8 cellular contexts compared by ENCODE assay signal in the genomic region with DNA sequence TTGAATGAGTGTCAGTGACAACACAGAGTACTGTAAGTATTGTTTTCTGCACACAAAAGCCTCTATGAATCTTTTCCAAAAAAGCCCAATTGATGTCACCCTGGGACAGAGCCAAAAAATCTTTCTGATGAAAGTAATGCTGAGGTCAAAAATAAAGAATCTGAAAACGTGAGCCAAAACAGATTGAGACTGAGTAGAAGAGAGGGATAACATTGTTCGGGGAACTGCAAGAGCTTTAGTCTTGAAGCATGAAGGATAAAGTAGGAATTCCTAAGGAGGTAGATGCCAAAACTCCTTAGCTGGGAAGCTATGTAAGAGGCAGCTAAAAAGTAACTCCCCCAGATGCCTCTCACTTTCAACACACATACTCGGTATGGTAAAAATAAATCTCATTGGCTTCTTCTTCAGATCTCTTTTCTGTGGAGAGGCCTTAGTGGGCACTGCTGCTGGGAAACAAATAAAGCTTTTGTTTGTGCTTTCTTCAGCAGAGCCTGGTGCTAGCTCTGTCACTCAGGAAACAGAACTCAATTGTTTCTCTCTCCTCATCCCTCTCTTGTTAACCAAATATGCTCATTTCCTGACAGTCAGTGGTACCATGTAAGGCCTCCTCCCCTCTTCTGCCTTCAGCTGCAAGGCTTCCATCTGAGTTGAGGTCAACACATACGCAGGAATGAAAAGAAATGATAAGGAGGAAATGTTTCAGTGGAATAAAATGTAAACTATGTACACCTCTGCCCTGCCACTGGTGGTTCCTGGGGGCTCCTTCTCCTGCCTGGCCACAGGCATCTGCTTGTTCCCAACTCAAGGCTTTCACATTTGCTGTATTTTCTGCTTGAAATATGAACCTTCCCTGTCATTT. TPM values are rescaled to one million over a fixed set of nuclear protein-coding genes. Genes with fewer than 3 reads are reported as not detected.
DNase-seq lines count a peak whose midpoint lies in the region; ATAC-seq, FAIRE-seq and TF ChIP-seq lines count a peak whose summit lies in the region.

No MANE protein-coding gene starts in this region.

- no peaks in the 10 kb centered on the region for H3K9me3 ChIP-seq in stomach

- no peak for TF ChIP-seq POLR2A in stomach (IDR thresholded peaks at IDR 0.05)

- H3K4me3 ChIP-seq in stomach: no peak overlapping the region

- TF ChIP-seq CTCF in stomach (IDR thresholded peaks at IDR 0.05): no peak

- no peaks in the 10 kb centered on the region for H3K27me3 ChIP-seq in stomach

- 12 to 38% (median 27%) methylated on average over 4 of the region's 4 CpGs for WGBS in stomach, 5 donors

- H3K4me1 ChIP-seq in stomach: peaks cover 6 to 32% (median 15%) of the 10 kb centered on the region in 4 donors

- ATAC-seq in esophagus mucosa: no peak

- TF ChIP-seq EP300 in stomach (IDR thresholded peaks at IDR 0.05): no peak

- H3K36me3 ChIP-seq in stomach: no peaks in the 10 kb centered on the region

- intact Hi-C loops in stomach (cut with DNase I; ENCODE audit: low total_unique reads): no loop called here

- H3K27ac ChIP-seq in stomach: peak overlapping the region in 4 of 5 donors; percentile 75 to 84 (median 79)

- DNase-seq in EL (peak; percentile 96), HTR-8/SVneo (ENCODE audit: insufficient read length, low spot score) (peak; percentile 53), brain pericyte (ENCODE audit: low read depth, low spot score) (peak; percentile 18), iris pigment epithelial cell (ENCODE audit: low read depth) (peak; percentile 98), stomach (no peak), NCI-H82 (lab: John Stamatoyannopoulos, UW) (no peak)
- no peak for DNase-seq in stimulated activated naive CD4-positive, alpha-beta T cell treated with Interleukin-2 at 50 U/mL for 16 hours (lab: John Stamatoyannopoulos, UW)

- peak; percentile 93 for FAIRE-seq in HTR-8/SVneo (lab: Jason Lieb, UNC)

RNA-seq across cellular contexts. Expression of gene CD200, which starts 58.1 kb away (rescaled TPM):
- total RNA-seq in stomach: 10 to 100 TPM in 2 of 5 donors, 1 to 10 TPM in 3; 3.2 to 50.0 (median 9.0) TPM
- 1 to 10 TPM; 2.2 to 4.2 (median 2.7) TPM for polyA plus RNA-seq in stomach
- total RNA-seq in esophagus mucosa: 1.1 TPM

Comparison
In these comparisons a context has a peak if more than half of its experiments do, and no peak if none do; other contexts are left out.
1. DNase-seq: peak in EL (single experiment), HTR-8/SVneo (single experiment), brain pericyte (single experiment) and iris pigment epithelial cell (single experiment); none in stomach (single experiment), NCI-H82 (single experiment) and stimulated activated naive CD4-positive, alpha-beta T cell treated with Interleukin-2 at 50 U/mL for 16 hours (single experiment).